ENCODE assay signal across 29 cellular contexts in genomic region chr16:86597880-86598606, GRCh38. TPM values are rescaled to one million over a fixed set of nuclear protein-coding genes. Genes with fewer than 3 reads are reported as not detected.
DNase-seq lines count a peak whose midpoint lies in the region; ATAC-seq and TF ChIP-seq lines count a peak whose summit lies in the region.
"Had no signal": no experiment of that assay in that cellular context is flagged by ENCODE, and none has a peak within 500 bp of the region (broad histone marks: within the 10 kb centered on the region; RNA-seq: fewer than 3 reads in every experiment).

No MANE protein-coding gene starts in this region.

- H4K20me1 ChIP-seq in Karpas-422 (ENCODE audit: insufficient read depth, low read depth, low read length): no peaks in the 10 kb centered on the region

- H3K4me3 Mint-ChIP-seq in type B pancreatic cell: no peak overlapping the region
- H3K4me3 Mint-ChIP-seq in activated CD4-positive, alpha-beta memory T cell treated with anti-CD3 and anti-CD28 coated beads, Interleukin-2, amount 10 ng/mL, durations not matched to agents 7 days and 5 days: no peak overlapping the region
- H3K4me3 Mint-ChIP-seq: activated CD4-positive, alpha-beta memory T cell treated with anti-CD3 and anti-CD28 coated beads for 36 hours; activated T-cell treated with anti-CD3 and anti-CD28 coated beads, Interleukin-2, amount 50 U/mL, for 24 hours; central memory CD8-positive, alpha-beta T cell; IgD-negative memory B cell; stimulated activated naive CD8-positive, alpha-beta T cell treated with anti-CD3 and anti-CD28 coated beads, Interleukin-15, Interleukin-2, amounts not matched to agents 100 ng/mL and 50 ng/mL, for 24 hours had no signal

- DNase-seq in GM03348 (ENCODE audit: low spot score) (peak; percentile 53), Karpas-422 (peak; percentile 70), coronary artery (ENCODE audit: low spot score) (no peak), sciatic nerve (ENCODE audit: low spot score) (no peak), type B pancreatic cell (ENCODE audit: extremely low spot score, unreplicated experiment) (no peak), DMS53 treated with DMSO at 0.1 percent for 48 hours (lab: John Stamatoyannopoulos, UW; ENCODE audit: unreplicated experiment) (no peak)
- DNase-seq in activated CD4-positive, alpha-beta memory T cell treated with anti-CD3 and anti-CD28 coated beads, Interleukin-2, amount 10 ng/mL, durations not matched to agents 7 days and 5 days: no peak
- DNase-seq: activated CD4-positive, alpha-beta memory T cell treated with anti-CD3 and anti-CD28 coated beads for 36 hours; activated CD4-positive, CD25-positive, alpha-beta regulatory T cell; activated naive CD4-positive, alpha-beta T cell treated with Interleukin-2 at 50 U/mL for 16 hours; activated T-cell treated with anti-CD3 and anti-CD28 coated beads, Interleukin-2, amount 50 U/mL, for 24 hours; AML-193; anterior cingulate cortex; DMS53; MM.1S; NCI-H1436; NCI-H2107; NCI-H524; spleen; stimulated activated CD4-positive, alpha-beta T cell treated with anti-CD3 and anti-CD28 coated beads, Interleukin-4, amount 100 ng/mL, for 24 hours; T1000; transverse colon had no signal

- no peak overlapping the region for H3K9ac ChIP-seq in Karpas-422 (ENCODE audit: low read length)

- H3K36me3 Mint-ChIP-seq in type B pancreatic cell: no peaks in the 10 kb centered on the region
- no peaks in the 10 kb centered on the region for H3K36me3 Mint-ChIP-seq in activated CD4-positive, alpha-beta memory T cell treated with anti-CD3 and anti-CD28 coated beads, Interleukin-2, amount 10 ng/mL, durations not matched to agents 7 days and 5 days (ENCODE audit: low read depth)
- H3K36me3 Mint-ChIP-seq: activated CD4-positive, alpha-beta memory T cell treated with anti-CD3 and anti-CD28 coated beads for 36 hours had no signal

- CTCF ChIA-PET in activated CD4-positive, alpha-beta memory T cell treated with anti-CD3 and anti-CD28 coated beads, Interleukin-2, amount 10 ng/mL, durations not matched to agents 7 days and 5 days (lab: Charles Lee): no interaction called here

- TF ChIP-seq CTCF in coronary artery (IDR thresholded peaks at IDR 0.05) (no peak), type B pancreatic cell (conservative IDR thresholded peaks at IDR 0.05) (no peak)

- H3K27me3 ChIP-seq in Karpas-422 (ENCODE audit: low read length): no peaks in the 10 kb centered on the region

- no peaks in the 10 kb centered on the region for H3K9me2 ChIP-seq in Karpas-422 (replicated peaks; ENCODE audit: insufficient read depth, low read length)

- no peaks in the 10 kb centered on the region for H3K9me3 Mint-ChIP-seq in type B pancreatic cell
- no peaks in the 10 kb centered on the region for H3K9me3 Mint-ChIP-seq in activated CD4-positive, alpha-beta memory T cell treated with anti-CD3 and anti-CD28 coated beads, Interleukin-2, amount 10 ng/mL, durations not matched to agents 7 days and 5 days
- H3K9me3 Mint-ChIP-seq: activated CD4-positive, alpha-beta memory T cell treated with anti-CD3 and anti-CD28 coated beads for 36 hours; activated T-cell treated with anti-CD3 and anti-CD28 coated beads, Interleukin-2, amount 50 U/mL, for 24 hours; central memory CD8-positive, alpha-beta T cell; IgD-negative memory B cell; stimulated activated naive CD8-positive, alpha-beta T cell treated with anti-CD3 and anti-CD28 coated beads, Interleukin-15, Interleukin-2, amounts not matched to agents 100 ng/mL and 50 ng/mL, for 24 hours had no signal

- H3K27ac ChIP-seq in Karpas-422 (ENCODE audit: low read length) (no peak overlapping the region), coronary artery (peak overlapping the region; percentile 79 to 93)
- H3K27ac ChIP-seq: RWPE1, spleen, transverse colon had no signal

- H3K4me2 ChIP-seq in Karpas-422 (ENCODE audit: low read depth, low read length, poor library complexity, severe bottlenecking): no peak overlapping the region

- H3K4me3 ChIP-seq in Karpas-422 (ENCODE audit: low read length): no peak overlapping the region
- peak overlapping the region; percentile 37 for H3K4me3 ChIP-seq in coronary artery
- H3K4me3 ChIP-seq: lung, spleen, transverse colon had no signal

- peaks cover 74% of the 10 kb centered on the region for H3K27me3 Mint-ChIP-seq in type B pancreatic cell
- peaks cover 42% of the 10 kb centered on the region for H3K27me3 Mint-ChIP-seq in activated CD4-positive, alpha-beta memory T cell treated with anti-CD3 and anti-CD28 coated beads, Interleukin-2, amount 10 ng/mL, durations not matched to agents 7 days and 5 days

- no peaks in the 10 kb centered on the region for H3K36me3 ChIP-seq in Karpas-422 (ENCODE audit: insufficient read depth, low read length)
- H3K36me3 ChIP-seq: spleen, transverse colon had no signal

- POLR2A ChIA-PET in activated CD4-positive, alpha-beta memory T cell treated with anti-CD3 and anti-CD28 coated beads, Interleukin-2, amount 10 ng/mL, durations not matched to agents 7 days and 5 days (lab: Charles Lee): no interaction called here

- no peak overlapping the region for H2AFZ ChIP-seq in Karpas-422 (ENCODE audit: low read length)

- H3K4me1 ChIP-seq in Karpas-422 (ENCODE audit: low read length): no peaks in the 10 kb centered on the region
- H3K4me1 ChIP-seq: spleen, transverse colon had no signal

- no peaks in the 10 kb centered on the region for H3K9me3 ChIP-seq in Karpas-422 (ENCODE audit: low read length)
- H3K9me3 ChIP-seq: spleen, transverse colon had no signal

- intact Hi-C loops in sciatic nerve (cut with DNase I): no loop called here

- H3K27ac Mint-ChIP-seq in type B pancreatic cell: no peak overlapping the region
- H3K27ac Mint-ChIP-seq in activated CD4-positive, alpha-beta memory T cell treated with anti-CD3 and anti-CD28 coated beads, Interleukin-2, amount 10 ng/mL, durations not matched to agents 7 days and 5 days: no peak overlapping the region
- H3K27ac Mint-ChIP-seq: activated CD4-positive, alpha-beta memory T cell treated with anti-CD3 and anti-CD28 coated beads for 36 hours; activated T-cell treated with anti-CD3 and anti-CD28 coated beads, Interleukin-2, amount 50 U/mL, for 24 hours; IgD-negative memory B cell; stimulated activated naive CD8-positive, alpha-beta T cell treated with anti-CD3 and anti-CD28 coated beads, Interleukin-15, Interleukin-2, amounts not matched to agents 100 ng/mL and 50 ng/mL, for 24 hours had no signal

- H3K4me1 Mint-ChIP-seq in type B pancreatic cell (ENCODE audit: unreplicated experiment): peaks cover 27% of the 10 kb centered on the region
- no peaks in the 10 kb centered on the region for H3K4me1 Mint-ChIP-seq in activated CD4-positive, alpha-beta memory T cell treated with anti-CD3 and anti-CD28 coated beads, Interleukin-2, amount 10 ng/mL, durations not matched to agents 7 days and 5 days
- H3K4me1 Mint-ChIP-seq: central memory CD8-positive, alpha-beta T cell had no signal

- H3K79me2 ChIP-seq in Karpas-422 (ENCODE audit: low read length): no peaks in the 10 kb centered on the region

- ATAC-seq in sciatic nerve: peak; percentile 94
- no peak for ATAC-seq in GM18870 (IDR thresholded peaks at IDR 0.05; ENCODE audit: unreplicated experiment)

RNA-seq across cellular contexts. Expression of gene FOXL1, which starts 19.7 kb away (rescaled TPM):
- not detected in 2 replicates for total RNA-seq in Karpas-422 (2014; rRNA removed; shearing (Covaris generic); ENCODE audit: low replicate concordance)
- 7.5 TPM for total RNA-seq in sciatic nerve
- total RNA-seq in type B pancreatic cell (ENCODE audit: low replicate concordance): 1.5 and 2.2 TPM in 2 replicates
- total RNA-seq in activated CD4-positive, alpha-beta memory T cell treated with anti-CD3 and anti-CD28 coated beads, Interleukin-2, amount 10 ng/mL, durations not matched to agents 7 days and 5 days: not detected
- total RNA-seq: activated CD4-positive, alpha-beta memory T cell treated with anti-CD3 and anti-CD28 coated beads for 36 hours; H1; spleen had no signal

RNA-seq across cellular contexts. Expression of gene FOXC2, which starts 31.4 kb away (rescaled TPM):
- 0.07 TPM in 1 of 2 replicates, not detected in the other for total RNA-seq in Karpas-422 (2014; rRNA removed; shearing (Covaris generic); ENCODE audit: low replicate concordance)
- total RNA-seq in sciatic nerve (20.0 TPM), type B pancreatic cell (ENCODE audit: low replicate concordance) (5.5 and 11.3 TPM in 2 replicates)
- not detected for total RNA-seq in activated CD4-positive, alpha-beta memory T cell treated with anti-CD3 and anti-CD28 coated beads, Interleukin-2, amount 10 ng/mL, durations not matched to agents 7 days and 5 days
- total RNA-seq: activated CD4-positive, alpha-beta memory T cell treated with anti-CD3 and anti-CD28 coated beads for 36 hours; spleen had no signal

RNA-seq across cellular contexts. Expression of gene MTHFSD, which starts 43.0 kb away (rescaled TPM):
- 18.8 and 21.8 TPM in 2 replicates for total RNA-seq in Karpas-422 (2014; rRNA removed; shearing (Covaris generic); ENCODE audit: low replicate concordance)
- total RNA-seq in sciatic nerve: 19.2 TPM
- total RNA-seq in type B pancreatic cell (ENCODE audit: low replicate concordance): 18.2 and 20.2 TPM in 2 replicates
- 10 to 100 TPM; 22.2 TPM for total RNA-seq in activated CD4-positive, alpha-beta memory T cell treated with anti-CD3 and anti-CD28 coated beads, Interleukin-2, amount 10 ng/mL, durations not matched to agents 7 days and 5 days

Comparison
In these comparisons a context has a peak if more than half of its experiments do, and no peak if none do; other contexts are left out.
1. DNase-seq: peak in GM03348 (single experiment) and Karpas-422 (single experiment); none in coronary artery (single experiment), sciatic nerve (single experiment), type B pancreatic cell (single experiment), DMS53 treated with DMSO at 0.1 percent for 48 hours (single experiment) and activated CD4-positive, alpha-beta memory T cell treated with anti-CD3 and anti-CD28 coated beads, Interleukin-2, amount 10 ng/mL, durations not matched to agents 7 days and 5 days (single experiment).